Comparison of ENCODE assay signal across 18 cellular contexts in genomic region chr5:73066466-73066865, GRCh38. TPM values are rescaled to one million over a fixed set of nuclear protein-coding genes. Genes with fewer than 3 reads are reported as not detected.
DNase-seq lines count a peak whose midpoint lies in the region; ATAC-seq and TF ChIP-seq lines count a peak whose summit lies in the region.
"Had no signal": no experiment of that assay in that cellular context is flagged by ENCODE, and none has a peak within 500 bp of the region (broad histone marks: within the 10 kb centered on the region; RNA-seq: fewer than 3 reads in every experiment).

No MANE protein-coding gene starts in this region.

- H3K4me1 ChIP-seq in thyroid gland = no peaks in the 10 kb centered on the region

- H3K9me3 ChIP-seq in thyroid gland = no peaks in the 10 kb centered on the region
- H3K9me3 ChIP-seq: stomach had no signal

- H3K4me3 ChIP-seq in choroid plexus epithelial cell (ENCODE audit: low read depth, low read length) (no peak overlapping the region), thyroid gland (replicated peaks in 1 of 3) (no peak overlapping the region)
- H3K4me3 ChIP-seq: PC-9, stomach had no signal

- 90 to 95% methylated on average over 2 of the region's 2 CpGs for WGBS in thyroid gland, 2 donors

- TF ChIP-seq CTCF in choroid plexus epithelial cell (conservative IDR thresholded peaks at IDR 0.05; ENCODE audit: low read depth, low read length) = no peak
- no peak for TF ChIP-seq CTCF in thyroid gland (IDR thresholded peaks at IDR 0.05)

- H3K36me3 Mint-ChIP-seq in effector memory CD8-positive, alpha-beta T cell (ENCODE audit: insufficient read depth) = peaks cover 5% of the 10 kb centered on the region
- H3K36me3 Mint-ChIP-seq: activated naive CD4-positive, alpha-beta T cell treated with anti-CD3 and anti-CD28 coated beads, Interleukin-2, amount 10 ng/mL, durations not matched to agents 7 days and 5 days had no signal

- intact Hi-C loops in thyroid gland (cut with DNase I) = no loop called here

- no peak overlapping the region for H3K27ac Mint-ChIP-seq in effector memory CD8-positive, alpha-beta T cell
- H3K27ac Mint-ChIP-seq: activated naive CD4-positive, alpha-beta T cell treated with anti-CD3 and anti-CD28 coated beads, Interleukin-2, amount 10 ng/mL, durations not matched to agents 7 days and 5 days; CD4-positive, alpha-beta T cell; progenitor cell of endocrine pancreas had no signal

- H3K4me1 Mint-ChIP-seq in effector memory CD8-positive, alpha-beta T cell (ENCODE audit: low read depth in 2 of 2) = no peaks in the 10 kb centered on the region
- H3K4me1 Mint-ChIP-seq: activated naive CD4-positive, alpha-beta T cell treated with anti-CD3 and anti-CD28 coated beads, Interleukin-2, amount 10 ng/mL, durations not matched to agents 7 days and 5 days had no signal

- no peak overlapping the region for H3K4me3 Mint-ChIP-seq in effector memory CD8-positive, alpha-beta T cell
- H3K4me3 Mint-ChIP-seq: activated naive CD4-positive, alpha-beta T cell treated with anti-CD3 and anti-CD28 coated beads, Interleukin-2, amount 10 ng/mL, durations not matched to agents 7 days and 5 days; CD4-positive, alpha-beta T cell had no signal

- H3K36me3 ChIP-seq in thyroid gland = peaks cover 0 to 9% of the 10 kb centered on the region in 2 donors

- no peak for ATAC-seq in HG02798 (IDR thresholded peaks at IDR 0.05; ENCODE audit: poor library complexity, unreplicated experiment)
- no peak for ATAC-seq in effector memory CD8-positive, alpha-beta T cell (replicated peaks)
- ATAC-seq: left lobe of liver had no signal

- no peaks in the 10 kb centered on the region for H3K27me3 ChIP-seq in thyroid gland
- H3K27me3 ChIP-seq: stomach had no signal

- DNase-seq in EL (peak; percentile 81), M059J (ENCODE audit: low read depth) (peak; percentile 32), choroid plexus epithelial cell (ENCODE audit: low read depth) (peak; percentile 73), myocyte (ENCODE audit: low read depth) (peak; percentile 24), thyroid gland (no peak), NCI-H1105 treated with DMSO at 0.1 percent for 48 hours (lab: John Stamatoyannopoulos, UW) (no peak)
- no peak for DNase-seq in effector memory CD8-positive, alpha-beta T cell
- DNase-seq: activated naive CD4-positive, alpha-beta T cell treated with anti-CD3 and anti-CD28 coated beads, Interleukin-2, amount 10 ng/mL, durations not matched to agents 7 days and 5 days; CD4-positive, alpha-beta T cell; hypothalamus; Karpas-422; PC-9; stomach had no signal

- H3K27ac ChIP-seq in thyroid gland = no peak overlapping the region
- H3K27ac ChIP-seq: HL-60, PC-9, stomach had no signal

- TF ChIP-seq POLR2A in thyroid gland (IDR thresholded peaks at IDR 0.05) = no peak

- H3K27me3 Mint-ChIP-seq in effector memory CD8-positive, alpha-beta T cell = no peaks in the 10 kb centered on the region
- H3K27me3 Mint-ChIP-seq: progenitor cell of endocrine pancreas had no signal

- no peaks in the 10 kb centered on the region for H3K9me3 Mint-ChIP-seq in effector memory CD8-positive, alpha-beta T cell
- H3K9me3 Mint-ChIP-seq: activated naive CD4-positive, alpha-beta T cell treated with anti-CD3 and anti-CD28 coated beads, Interleukin-2, amount 10 ng/mL, durations not matched to agents 7 days and 5 days; CD4-positive, alpha-beta T cell had no signal

RNA-seq across cellular contexts. Expression of gene TMEM171, which starts 53.9 kb away (rescaled TPM):
- 0.64 and 2.1 TPM in 2 replicates for total RNA-seq in M059J (2014; rRNA removed; shearing (Covaris generic))
- total RNA-seq in myocyte (10.4 and 22.6 TPM in 2 replicates), thyroid gland (10 to 100 TPM; 22.3 to 74.6 (median 50.4) TPM)
- polyA plus RNA-seq in myocyte (2012) = 5.6 TPM
- total RNA-seq: CD4-positive, alpha-beta T cell; G401 had no signal

Comparison
In these comparisons a context has a peak if more than half of its experiments do, and no peak if none do; other contexts are left out.
1. DNase-seq: peak in EL (single experiment), M059J (single experiment), choroid plexus epithelial cell (single experiment) and myocyte (single experiment); none in thyroid gland (0 of 2), NCI-H1105 treated with DMSO at 0.1 percent for 48 hours (single experiment) and effector memory CD8-positive, alpha-beta T cell (0 of 3).